ENCODE assay signal across 12 cellular contexts in the genomic region with DNA sequence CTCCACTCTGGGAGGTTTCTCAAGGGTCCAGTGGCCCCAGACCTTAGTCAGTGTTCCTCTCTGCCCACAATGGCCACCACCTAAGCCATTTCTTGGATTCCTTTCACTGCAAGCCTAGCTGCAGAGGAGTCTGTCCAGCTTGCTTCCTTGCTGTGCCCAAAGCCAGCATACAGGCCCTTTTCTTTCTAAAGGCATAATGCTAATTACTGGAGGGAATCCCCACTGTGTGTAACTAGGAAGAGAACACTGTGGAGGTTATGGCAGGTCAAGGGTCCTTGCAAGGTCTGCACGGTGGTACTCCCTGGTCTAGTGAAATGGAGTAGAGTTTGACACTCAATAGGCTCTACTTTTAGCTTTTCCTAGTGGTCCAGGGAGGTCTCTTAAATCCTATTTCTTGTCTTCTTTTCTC.
A peak's percentile ranks its signal among the peaks of the same experiment; 100 is the strongest.
DNase-seq lines count a peak whose midpoint lies in the region; ATAC-seq and TF ChIP-seq lines count a peak whose summit lies in the region.
"Had no signal": no experiment of that assay in that cellular context is flagged by ENCODE, and none has a peak within 500 bp of the region (broad histone marks: within the 10 kb centered on the region; RNA-seq: fewer than 3 reads in every experiment).

No MANE protein-coding gene starts in this region.

- H3K79me2 ChIP-seq in GM23338 (replicated peaks; ENCODE audit: insufficient read depth) = no peaks in the 10 kb centered on the region

- no peaks in the 10 kb centered on the region for H3K36me3 Mint-ChIP-seq in GM23338 (ENCODE audit: low read depth)
- H3K36me3 Mint-ChIP-seq in WTC11 = no peaks in the 10 kb centered on the region
- no peaks in the 10 kb centered on the region for H3K36me3 Mint-ChIP-seq in activated naive CD4-positive, alpha-beta T cell treated with anti-CD3 and anti-CD28 coated beads for 36 hours (ENCODE audit: low read depth)
- H3K36me3 Mint-ChIP-seq: CD8-positive, alpha-beta T cell had no signal

- ATAC-seq in GM18517 (IDR thresholded peaks at IDR 0.05; ENCODE audit: unreplicated experiment) (peak; percentile 20), GM23338 (peak; percentile 85), WTC11 (peak; percentile 69)
- ATAC-seq: CD8-positive, alpha-beta T cell had no signal

- H3K4me2 ChIP-seq in GM23338 = no peak overlapping the region

- H4K20me1 ChIP-seq in GM23338 (replicated peaks; ENCODE audit: insufficient read depth) = no peaks in the 10 kb centered on the region

- no peaks in the 10 kb centered on the region for H3K9me2 ChIP-seq in GM23338 (ENCODE audit: insufficient read depth)

- H3F3A ChIP-seq in GM23338 (replicated peaks; ENCODE audit: low read depth) = no peaks in the 10 kb centered on the region

- H3K4me3 ChIP-seq in GM23338 = no peak overlapping the region
- H3K4me3 ChIP-seq in neutrophil (ENCODE audit: low read depth in 1 of 2, low read length in 1 of 2) = no peak overlapping the region
- H3K4me3 ChIP-seq: right lobe of liver had no signal

- no peak overlapping the region for H2AFZ ChIP-seq in GM23338

- DNase-seq in GM23338 (ENCODE audit: low spot score) = peak; percentile 11
- DNase-seq in WTC11 (ENCODE audit: low spot score) = no peak
- no peak for DNase-seq in stimulated activated naive CD4-positive, alpha-beta T cell (lab: John Stamatoyannopoulos, UW)
- no peak for DNase-seq in activated naive CD4-positive, alpha-beta T cell treated with anti-CD3 and anti-CD28 coated beads for 36 hours
- DNase-seq in effector CD4-positive, alpha-beta T cell = no peak
- no peak for DNase-seq in NCI-H526 (lab: John Stamatoyannopoulos, UW)
- DNase-seq: CD8-positive, alpha-beta T cell; effector CD8-positive, alpha-beta T cell; NCI-H2171; right lobe of liver had no signal

- intact Hi-C loops in activated naive CD4-positive, alpha-beta T cell treated with anti-CD3 and anti-CD28 coated beads for 36 hours (cut with micrococcal nuclease) = no loop called here

- POLR2A ChIA-PET in WTC11 (lab: Charles Lee) = no interaction called here

- CTCF ChIA-PET in WTC11 (lab: Charles Lee) = interaction anchor here (0.7 to 2.0 kb wide), 3 partner anchors 9 to 143 kb away, joined by 3 to 27 read pairs (median 3); partner anchors contain the start of gene TCTN3
- CTCF ChIA-PET in activated naive CD4-positive, alpha-beta T cell treated with anti-CD3 and anti-CD28 coated beads for 36 hours (lab: Charles Lee) = interaction anchor here (1.0 to 10.4 kb wide), 3 partner anchors 12 to 463 kb away, joined by 3 to 144 read pairs (median 3); partner anchors contain the start of gene TCTN3

- H3K9me3 ChIP-seq in neutrophil = no peaks in the 10 kb centered on the region
- H3K9me3 ChIP-seq: right lobe of liver had no signal

- H3K27me3 Mint-ChIP-seq in GM23338 (ENCODE audit: insufficient read depth, low read depth, poor library complexity) (no peaks in the 10 kb centered on the region), WTC11 (ENCODE audit: low read depth) (no peaks in the 10 kb centered on the region)
- peaks cover 3% of the 10 kb centered on the region for H3K27me3 Mint-ChIP-seq in activated naive CD4-positive, alpha-beta T cell treated with anti-CD3 and anti-CD28 coated beads for 36 hours (ENCODE audit: low read depth)

- no peak overlapping the region for H3K27ac ChIP-seq in GM23338 (ENCODE audit: low read depth)
- peak overlapping the region; percentile 55 for H3K27ac ChIP-seq in neutrophil
- H3K27ac ChIP-seq: right lobe of liver had no signal

- H3K27ac Mint-ChIP-seq in GM23338 (peak overlapping the region; percentile 57; the same call in 1 of the 2 replicates), WTC11 (peak overlapping the region; percentile 15; the same call in 1 of the 2 replicates)
- no peak overlapping the region for H3K27ac Mint-ChIP-seq in activated naive CD4-positive, alpha-beta T cell treated with anti-CD3 and anti-CD28 coated beads for 36 hours
- H3K27ac Mint-ChIP-seq: CD8-positive, alpha-beta T cell had no signal

- no peaks in the 10 kb centered on the region for H3K4me1 ChIP-seq in GM23338 (ENCODE audit: insufficient read depth)
- H3K4me1 ChIP-seq in neutrophil (ENCODE audit: control insufficient read depth in 1 of 2, insufficient read depth in 1 of 2, low read depth in 1 of 2, low read length in 1 of 2) = peaks cover 30 to 37% of the 10 kb centered on the region in 2 experiments
- H3K4me1 ChIP-seq: right lobe of liver had no signal

- H3K4me1 Mint-ChIP-seq in GM23338 = peaks cover 12% of the 10 kb centered on the region; the same call in 2 of the 3 replicates
- peaks cover 12% of the 10 kb centered on the region for H3K4me1 Mint-ChIP-seq in WTC11
- no peaks in the 10 kb centered on the region for H3K4me1 Mint-ChIP-seq in activated naive CD4-positive, alpha-beta T cell treated with anti-CD3 and anti-CD28 coated beads for 36 hours (ENCODE audit: low read depth)

- no peak overlapping the region for H3K4me3 Mint-ChIP-seq in GM23338
- no peak overlapping the region for H3K4me3 Mint-ChIP-seq in WTC11
- H3K4me3 Mint-ChIP-seq in activated naive CD4-positive, alpha-beta T cell treated with anti-CD3 and anti-CD28 coated beads for 36 hours = no peak overlapping the region
- H3K4me3 Mint-ChIP-seq: CD8-positive, alpha-beta T cell had no signal

- no peaks in the 10 kb centered on the region for H3K9me3 Mint-ChIP-seq in GM23338
- peaks cover 4% of the 10 kb centered on the region; the same call in 1 of the 2 replicates for H3K9me3 Mint-ChIP-seq in WTC11
- H3K9me3 Mint-ChIP-seq in activated naive CD4-positive, alpha-beta T cell treated with anti-CD3 and anti-CD28 coated beads for 36 hours = no peaks in the 10 kb centered on the region
- H3K9me3 Mint-ChIP-seq: CD8-positive, alpha-beta T cell had no signal

- TF ChIP-seq CTCF in GM23338 (conservative IDR thresholded peaks at IDR 0.05; ENCODE audit: low read depth in 2 of 2) = no peak
- TF ChIP-seq CTCF in WTC11 (IDR thresholded peaks at IDR 0.05) = no peak
- TF ChIP-seq CTCF in neutrophil (IDR thresholded peaks at IDR 0.05) = no peak

- H3K27me3 ChIP-seq in GM23338 (ENCODE audit: insufficient read depth) = no peaks in the 10 kb centered on the region
- H3K27me3 ChIP-seq in neutrophil = no peaks in the 10 kb centered on the region
- H3K27me3 ChIP-seq: right lobe of liver had no signal

- H3K36me3 ChIP-seq in GM23338 (ENCODE audit: insufficient read depth) (no peaks in the 10 kb centered on the region), neutrophil (peaks cover 43% of the 10 kb centered on the region)
- H3K36me3 ChIP-seq: right lobe of liver had no signal

TF ChIP-seq in GM23338, 12 proteins besides CTCF, POLR2A, EP300 and RAD21 (continues in another document):
- TF ChIP-seq EZH2phosphoT487 (IDR thresholded peaks at IDR 0.05; ENCODE audit: unreplicated experiment) (no peak), ZNF114 (CRISPR knock-in tag; IDR thresholded peaks at IDR 0.05) (no peak)

TF ChIP-seq in WTC11, 78 proteins besides CTCF, POLR2A, EP300 and RAD21:
- TF ChIP-seq FOXK1 (CRISPR knock-in tag; IDR thresholded peaks at IDR 0.05) (no peak), MLX (CRISPR knock-in tag; IDR thresholded peaks at IDR 0.05) (no peak), JAZF1 (CRISPR knock-in tag; IDR thresholded peaks at IDR 0.05) (no peak), GRHL2 (CRISPR knock-in tag; IDR thresholded peaks at IDR 0.05; ENCODE audit: insufficient replicate concordance, severe bottlenecking) (no peak), NR3C1 (CRISPR knock-in tag; conservative IDR thresholded peaks at IDR 0.05; ENCODE audit: low read depth) (no peak), PRRX2 (CRISPR knock-in tag; IDR thresholded peaks at IDR 0.05) (no peak), FOXP1 (CRISPR knock-in tag; IDR thresholded peaks at IDR 0.05; ENCODE audit: borderline replicate concordance) (no peak), RORB (CRISPR knock-in tag; IDR thresholded peaks at IDR 0.05) (no peak), JUN (CRISPR knock-in tag; IDR thresholded peaks at IDR 0.05) (no peak), ZNF263 (CRISPR knock-in tag; IDR thresholded peaks at IDR 0.05; ENCODE audit: low read depth) (no peak)
- TF ChIP-seq, protein P1, sequence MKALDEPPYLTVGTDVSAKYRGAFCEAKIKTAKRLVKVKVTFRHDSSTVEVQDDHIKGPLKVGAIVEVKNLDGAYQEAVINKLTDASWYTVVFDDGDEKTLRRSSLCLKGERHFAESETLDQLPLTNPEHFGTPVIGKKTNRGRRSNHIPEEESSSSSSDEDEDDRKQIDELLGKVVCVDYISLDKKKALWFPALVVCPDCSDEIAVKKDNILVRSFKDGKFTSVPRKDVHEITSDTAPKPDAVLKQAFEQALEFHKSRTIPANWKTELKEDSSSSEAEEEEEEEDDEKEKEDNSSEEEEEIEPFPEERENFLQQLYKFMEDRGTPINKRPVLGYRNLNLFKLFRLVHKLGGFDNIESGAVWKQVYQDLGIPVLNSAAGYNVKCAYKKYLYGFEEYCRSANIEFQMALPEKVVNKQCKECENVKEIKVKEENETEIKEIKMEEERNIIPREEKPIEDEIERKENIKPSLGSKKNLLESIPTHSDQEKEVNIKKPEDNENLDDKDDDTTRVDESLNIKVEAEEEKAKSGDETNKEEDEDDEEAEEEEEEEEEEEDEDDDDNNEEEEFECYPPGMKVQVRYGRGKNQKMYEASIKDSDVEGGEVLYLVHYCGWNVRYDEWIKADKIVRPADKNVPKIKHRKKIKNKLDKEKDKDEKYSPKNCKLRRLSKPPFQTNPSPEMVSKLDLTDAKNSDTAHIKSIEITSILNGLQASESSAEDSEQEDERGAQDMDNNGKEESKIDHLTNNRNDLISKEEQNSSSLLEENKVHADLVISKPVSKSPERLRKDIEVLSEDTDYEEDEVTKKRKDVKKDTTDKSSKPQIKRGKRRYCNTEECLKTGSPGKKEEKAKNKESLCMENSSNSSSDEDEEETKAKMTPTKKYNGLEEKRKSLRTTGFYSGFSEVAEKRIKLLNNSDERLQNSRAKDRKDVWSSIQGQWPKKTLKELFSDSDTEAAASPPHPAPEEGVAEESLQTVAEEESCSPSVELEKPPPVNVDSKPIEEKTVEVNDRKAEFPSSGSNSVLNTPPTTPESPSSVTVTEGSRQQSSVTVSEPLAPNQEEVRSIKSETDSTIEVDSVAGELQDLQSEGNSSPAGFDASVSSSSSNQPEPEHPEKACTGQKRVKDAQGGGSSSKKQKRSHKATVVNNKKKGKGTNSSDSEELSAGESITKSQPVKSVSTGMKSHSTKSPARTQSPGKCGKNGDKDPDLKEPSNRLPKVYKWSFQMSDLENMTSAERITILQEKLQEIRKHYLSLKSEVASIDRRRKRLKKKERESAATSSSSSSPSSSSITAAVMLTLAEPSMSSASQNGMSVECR (CRISPR knock-in tag; IDR thresholded peaks at IDR 0.05; ENCODE audit: borderline replicate concordance) = no peak
TF ChIP-seq in WTC11: peak in this region for 0.

Comparison
In these comparisons a context has a peak if more than half of its experiments do, and no peak if none do; other contexts are left out.
1. ATAC-seq: peak in every context shown above with its lines; median percentile 85 in GM23338; 69 in WTC11; 20 in GM18517.